ENCODE assay signal across 16 cellular contexts in genomic region chr2:39140322-39140847, GRCh38. TPM values are rescaled to one million over a fixed set of nuclear protein-coding genes. Genes with fewer than 3 reads are reported as not detected.
A peak's percentile ranks its signal among the peaks of the same experiment; 100 is the strongest.
DNase-seq lines count a peak whose midpoint lies in the region; ATAC-seq and TF ChIP-seq lines count a peak whose summit lies in the region.
"Had no signal": no experiment of that assay in that cellular context is flagged by ENCODE, and none has a peak within 500 bp of the region (broad histone marks: within the 10 kb centered on the region; RNA-seq: fewer than 3 reads in every experiment).

No MANE protein-coding gene starts in this region.

- WGBS in heart right ventricle, 2 donors: 42 to 45% methylated on average over 3 of the region's 3 CpGs

- H3K27ac ChIP-seq in SK-N-MC (peak overlapping the region; percentile 98), heart right ventricle (peak overlapping the region in 7 of 10 donors; percentile 18 to 49 (median 35))
- H3K27ac ChIP-seq: vagina had no signal

- intact Hi-C loops in heart right ventricle (cut with DNase I): no loop called here

- H3K4me3 ChIP-seq in SK-N-MC (peak overlapping the region; percentile 61), heart right ventricle (no peak overlapping the region)
- H3K4me3 ChIP-seq: vagina had no signal

- ATAC-seq in heart right ventricle (peak in 5 of 8 donors; percentile 56 to 89 (median 76)), HG03354 (IDR thresholded peaks at IDR 0.05; ENCODE audit: poor library complexity, severe bottlenecking, unreplicated experiment) (no peak)

- peak overlapping the region; percentile 76 for H3K9ac ChIP-seq in SK-N-MC (ENCODE audit: insufficient read length)

- H3K9me3 ChIP-seq in SK-N-MC (ENCODE audit: low read depth, low read length): no peaks in the 10 kb centered on the region
- no peaks in the 10 kb centered on the region for H3K9me3 ChIP-seq in heart right ventricle
- H3K9me3 ChIP-seq: vagina had no signal

- peak; percentile 35 to 52 for DNase-seq in AML-193 (lab: John Stamatoyannopoulos, UW)
- peak; percentile 67 for DNase-seq in H4 (ENCODE audit: low spot score)
- no peak for DNase-seq in SK-N-MC (ENCODE audit: low read depth, low spot score)
- DNase-seq in heart right ventricle: no peak
- DNase-seq in COLO668 (lab: John Stamatoyannopoulos, UW; ENCODE audit: unreplicated experiment): no peak
- no peak for DNase-seq in RKO (ENCODE audit: low spot score)
- DNase-seq in NCI-H128 (lab: John Stamatoyannopoulos, UW; ENCODE audit: unreplicated experiment): no peak
- DNase-seq: activated CD4-positive, alpha-beta T cell treated with anti-CD3 and anti-CD28 coated beads, Interleukin-2, amount 50 U/mL, for 1 hour; aorta; DMS 273 treated with DMSO at 0.1 percent for 48 hours; islet precursor cell; occipital lobe; small intestine; stimulated activated naive CD4-positive, alpha-beta T cell treated with Interleukin-2 at 50 U/mL for 16 hours had no signal

- H3K4me1 ChIP-seq in heart right ventricle: peaks cover 0 to 59% (median 12%) of the 10 kb centered on the region in 9 donors
- H3K4me1 ChIP-seq: vagina had no signal

- H3K27me3 ChIP-seq in heart right ventricle: no peaks in the 10 kb centered on the region
- H3K27me3 ChIP-seq: vagina had no signal

- H3K36me3 ChIP-seq in SK-N-MC (ENCODE audit: insufficient read depth, low read length): no peaks in the 10 kb centered on the region
- no peaks in the 10 kb centered on the region for H3K36me3 ChIP-seq in heart right ventricle
- H3K36me3 ChIP-seq: vagina had no signal

- no peak for TF ChIP-seq CTCF in heart right ventricle (IDR thresholded peaks at IDR 0.05)

RNA-seq across cellular contexts. Expression of gene SOS1, which starts 19.5 kb away (rescaled TPM):
- total RNA-seq in H4 (2014; rRNA removed; shearing (Covaris generic)): 14.3 and 25.8 TPM in 2 replicates
- 10 to 100 TPM; 20.6 to 37.8 (median 23.8) TPM for total RNA-seq in heart right ventricle
- polyA plus RNA-seq in heart right ventricle: 1 to 10 TPM; 5.8 to 7.8 TPM

Comparison
In these comparisons a context has a peak if more than half of its experiments do, and no peak if none do; other contexts are left out.
1. DNase-seq: peak in AML-193 (2 of 2) and H4 (single experiment); none in SK-N-MC (single experiment), heart right ventricle (0 of 2), COLO668 (single experiment), RKO (single experiment) and NCI-H128 (single experiment).